8 cellular contexts compared by ENCODE assay signal in genomic region chr3:50153782-50154475, GRCh38. TPM values are rescaled to one million over a fixed set of nuclear protein-coding genes. Genes with fewer than 3 reads are reported as not detected.
DNase-seq lines count a peak whose midpoint lies in the region; ATAC-seq and TF ChIP-seq lines count a peak whose summit lies in the region.

No MANE protein-coding gene starts in this region.

- no TSS peak for BruUV-seq in OCI-LY7 (replicated peaks; lab: Mats Ljungman, UMichigan)

- H3K9me2 ChIP-seq in GM23338 (ENCODE audit: insufficient read depth), result no peaks in the 10 kb centered on the region; the same call in 1 of the 2 replicates
- H3K9me2 ChIP-seq in OCI-LY7 (ENCODE audit: insufficient read depth, low read length), result no peaks in the 10 kb centered on the region

- CTCF ChIA-PET in OCI-LY7 (lab: Charles Lee; ENCODE audit: unreplicated experiment), result no interaction called here

- peaks cover 4% of the 10 kb centered on the region; the same call in 1 of the 3 replicates for H3K36me3 Mint-ChIP-seq in GM23338 (ENCODE audit: low read depth)
- no peaks in the 10 kb centered on the region for H3K36me3 Mint-ChIP-seq in effector memory CD8-positive, alpha-beta T cell (ENCODE audit: insufficient read depth)
- H3K36me3 Mint-ChIP-seq in osteocyte (ENCODE audit: unreplicated experiment), result no peaks in the 10 kb centered on the region

- no peaks in the 10 kb centered on the region for H3K9me3 Mint-ChIP-seq in GM23338
- H3K9me3 Mint-ChIP-seq in effector memory CD8-positive, alpha-beta T cell, result no peaks in the 10 kb centered on the region
- no peaks in the 10 kb centered on the region for H3K9me3 Mint-ChIP-seq in osteocyte (ENCODE audit: unreplicated experiment)

- H3K4me3 ChIP-seq in GM23338, result peak overlapping the region; percentile 91
- peak overlapping the region; percentile 61 for H3K4me3 ChIP-seq in OCI-LY7 (ENCODE audit: low read depth, low read length, poor library complexity, severe bottlenecking)

- H3K4me1 Mint-ChIP-seq in GM23338 (peaks cover 71% of the 10 kb centered on the region), osteocyte (ENCODE audit: unreplicated experiment) (peaks cover 38% of the 10 kb centered on the region)
- peaks cover 12 to 14% of the 10 kb centered on the region in 2 donors for H3K4me1 Mint-ChIP-seq in effector memory CD8-positive, alpha-beta T cell (ENCODE audit: low read depth in 2 of 2)

- H4K20me1 ChIP-seq in GM23338 (replicated peaks; ENCODE audit: insufficient read depth) (0 out of 2 replicates have a peak, but pooled peaks cover 4% of the 10 kb centered on the region), OCI-LY7 (ENCODE audit: insufficient read depth, low read length) (no peaks in the 10 kb centered on the region)

- peak overlapping the region; percentile 91 for H3K4me2 ChIP-seq in GM23338
- peak overlapping the region; percentile 75 for H3K4me2 ChIP-seq in OCI-LY7 (ENCODE audit: low read length)

- POLR2A ChIA-PET in OCI-LY7 (lab: Charles Lee), result no interaction called here

- H3K4me1 ChIP-seq in GM23338 (ENCODE audit: insufficient read depth) (peaks cover 44% of the 10 kb centered on the region), OCI-LY7 (ENCODE audit: insufficient read depth, low read length, poor library complexity, severe bottlenecking) (peaks cover 5% of the 10 kb centered on the region)

- TF ChIP-seq CTCF in GM23338 (conservative IDR thresholded peaks at IDR 0.05; ENCODE audit: low read depth in 2 of 2) (no peak), OCI-LY7 (conservative IDR thresholded peaks at IDR 0.05; ENCODE audit: low read length) (no peak), osteocyte (IDR thresholded peaks at IDR 0.05) (no peak)

- intact Hi-C loops in OCI-LY7 (cut with micrococcal nuclease; ENCODE audit: unreplicated experiment), result no loop called here

- H3K79me2 ChIP-seq in GM23338 (replicated peaks; ENCODE audit: insufficient read depth) (peaks cover 28% of the 10 kb centered on the region), OCI-LY7 (ENCODE audit: insufficient read depth, low read depth, low read length) (no peaks in the 10 kb centered on the region)

- H2AFZ ChIP-seq in GM23338 (peak overlapping the region; percentile 74; the same call in 1 of the 2 replicates), OCI-LY7 (ENCODE audit: low read length) (no peak overlapping the region)

- H3K27me3 Mint-ChIP-seq in GM23338 (ENCODE audit: insufficient read depth, low read depth, poor library complexity), result peaks cover 35% of the 10 kb centered on the region
- H3K27me3 Mint-ChIP-seq in effector memory CD8-positive, alpha-beta T cell, result peaks cover 35 to 65% of the 10 kb centered on the region in 2 donors
- H3K27me3 Mint-ChIP-seq in osteocyte (ENCODE audit: unreplicated experiment), result peaks cover 23% of the 10 kb centered on the region

- H3K27ac Mint-ChIP-seq in GM23338 (no peak overlapping the region), osteocyte (ENCODE audit: unreplicated experiment) (no peak overlapping the region)
- peak overlapping the region in 1 of 2 donors; percentile 75 for H3K27ac Mint-ChIP-seq in effector memory CD8-positive, alpha-beta T cell

- no peaks in the 10 kb centered on the region for H3K9me3 ChIP-seq in OCI-LY7 (ENCODE audit: low read length)

- ATAC-seq in GM23338, result no peak
- ATAC-seq in effector memory CD8-positive, alpha-beta T cell (replicated peaks), result no peak
- no peak for ATAC-seq in activated CD4-positive, CD25-positive, alpha-beta regulatory T cell treated with anti-CD3 and anti-CD28 coated beads, Interleukin-2, amount 50 U/mL, for 24 hours

- peaks cover 21% of the 10 kb centered on the region for H3K27me3 ChIP-seq in GM23338 (ENCODE audit: insufficient read depth)

- H3F3A ChIP-seq in GM23338 (replicated peaks; ENCODE audit: low read depth), result peaks cover 6% of the 10 kb centered on the region; the same call in 1 of the 2 replicates

- DNase-seq in GM23338 (ENCODE audit: low spot score), result no peak
- no peak for DNase-seq in OCI-LY7 (ENCODE audit: low spot score)
- no peak for DNase-seq in effector memory CD8-positive, alpha-beta T cell
- no peak for DNase-seq in osteocyte (ENCODE audit: extremely low spot score, unreplicated experiment)
- DNase-seq in epidermal melanocyte (ENCODE audit: insufficient read length, low spot score), result no peak
- DNase-seq in SIG-M5 treated with dmso at 0.1 percent for 504 hours (lab: John Stamatoyannopoulos, UW; ENCODE audit: unreplicated experiment), result no peak
- DNase-seq in NCI-H345 (lab: John Stamatoyannopoulos, UW), result no peak

- H3K27ac ChIP-seq in GM23338 (ENCODE audit: low read depth), result no peak overlapping the region
- no peak overlapping the region for H3K27ac ChIP-seq in OCI-LY7 (ENCODE audit: low read depth, low read length, poor library complexity, severe bottlenecking)

- peak overlapping the region; percentile 84 for H3K4me3 Mint-ChIP-seq in GM23338
- peak overlapping the region; percentile 84 to 85 for H3K4me3 Mint-ChIP-seq in effector memory CD8-positive, alpha-beta T cell
- H3K4me3 Mint-ChIP-seq in osteocyte (ENCODE audit: unreplicated experiment), result peak overlapping the region; percentile 63

- H3K36me3 ChIP-seq in GM23338 (ENCODE audit: insufficient read depth) (no peaks in the 10 kb centered on the region), OCI-LY7 (ENCODE audit: insufficient read depth, low read length) (no peaks in the 10 kb centered on the region)

TF ChIP-seq in GM23338, 12 proteins besides CTCF, POLR2A, EP300 and RAD21 (continues in another document):
- TF ChIP-seq CREB1 (CRISPR knock-in tag; IDR thresholded peaks at IDR 0.05; ENCODE audit: low read depth) (no peak), ETS1 (IDR thresholded peaks at IDR 0.05) (no peak), EZH2 (IDR thresholded peaks at IDR 0.05; ENCODE audit: low read depth, unreplicated experiment) (no peak), ZNF114 (CRISPR knock-in tag; IDR thresholded peaks at IDR 0.05) (no peak), NANOG (IDR thresholded peaks at IDR 0.05; ENCODE audit: borderline replicate concordance) (no peak), EZH2phosphoT487 (IDR thresholded peaks at IDR 0.05; ENCODE audit: unreplicated experiment) (no peak), ZNF331 (CRISPR knock-in tag; IDR thresholded peaks at IDR 0.05; ENCODE audit: low read depth) (no peak), JUNB (IDR thresholded peaks at IDR 0.05; ENCODE audit: unreplicated experiment) (no peak)

RNA-seq across cellular contexts. Expression of gene SEMA3F, which starts 1.2 kb away (rescaled TPM):
- 32.6 and 67.6 TPM in 2 replicates for total RNA-seq in GM23338 (2014; rRNA removed; shearing (Covaris generic))
- polyA plus RNA-seq in GM23338 (2016; fragmentation: Nextera tagmentation; extraction: Ambion mirVana), result 2.3 and 2.8 TPM in 2 replicates
- 0.28 TPM in 1 of 2 replicates, not detected in the other for total RNA-seq in OCI-LY7 (2014; rRNA removed; shearing (Covaris generic))
- total RNA-seq in OCI-LY7 (2022) (0.18 and 0.84 TPM in 2 replicates), osteocyte (11.8 and 12.9 TPM in 2 replicates)

RNA-seq across cellular contexts. Expression of gene GNAT1, which starts 37.5 kb away (rescaled TPM):
- not detected in 2 replicates for total RNA-seq in GM23338 (2014; rRNA removed; shearing (Covaris generic))
- polyA plus RNA-seq in GM23338 (2016; fragmentation: Nextera tagmentation; extraction: Ambion mirVana), result not detected in 2 replicates
- not detected in 2 replicates for total RNA-seq in OCI-LY7 (2014; rRNA removed; shearing (Covaris generic))
- total RNA-seq in OCI-LY7 (2022) (not detected in 2 replicates), osteocyte (not detected in 2 replicates)

RNA-seq across cellular contexts. Expression of gene SLC38A3, which starts 51.1 kb away (rescaled TPM):
- total RNA-seq in GM23338 (2014; rRNA removed; shearing (Covaris generic)), result 0.28 and 3.0 TPM in 2 replicates
- 0.68 and 1.3 TPM in 2 replicates for polyA plus RNA-seq in GM23338 (2016; fragmentation: Nextera tagmentation; extraction: Ambion mirVana)
- not detected in 2 replicates for total RNA-seq in OCI-LY7 (2014; rRNA removed; shearing (Covaris generic))
- total RNA-seq in OCI-LY7 (2022) (not detected in 2 replicates), osteocyte (3.9 and 4.5 TPM in 2 replicates)
